Comparison of ENCODE assay signal across 20 cellular contexts in genomic region chr1:160092366-160093068, GRCh38. TPM values are rescaled to one million over a fixed set of nuclear protein-coding genes. Genes with fewer than 3 reads are reported as not detected.
"Had no signal": no experiment of that assay in that cellular context is flagged by ENCODE, and none has a peak within 500 bp of the region (broad histone marks: within the 10 kb centered on the region; RNA-seq: fewer than 3 reads in every experiment).

No MANE protein-coding gene starts in this region.

- FAIRE-seq: kidney had no signal

- ATAC-seq: activated CD8-positive, alpha-beta memory T cell treated with anti-CD3 and anti-CD28 coated beads, Interleukin-2, amount 10 ng/mL, durations not matched to agents 7 days and 5 days; activated naive CD8-positive, alpha-beta T cell treated with anti-CD3 and anti-CD28 coated beads, Interleukin-2, amount 50 U/mL, for 24 hours; natural killer cell treated with Interleukin-12 subunit alpha and Interleukin-12 subunit beta and Interleukin-15 and Interleukin-18, amount 100 ng/mL, for 72 hours had no signal

- H3K27ac Mint-ChIP-seq: activated CD8-positive, alpha-beta memory T cell treated with anti-CD3 and anti-CD28 coated beads, Interleukin-2, amount 10 ng/mL, durations not matched to agents 7 days and 5 days; activated naive CD4-positive, alpha-beta T cell treated with anti-CD3 and anti-CD28 coated beads for 36 hours; activated naive CD8-positive, alpha-beta T cell treated with anti-CD3 and anti-CD28 coated beads, Interleukin-2, amount 50 U/mL, for 24 hours; activated T-helper 2 cell treated with anti-CD3 and anti-CD28 coated beads, Interferon-gamma antibody, Interleukin-2, Interleukin-4, amounts not matched to agents 10 μg/mL and 5 μg/mL and 100 μg/mL, durations not matched to agents 14 hours and 24 hours and 36 hours; memory B cell; natural killer cell treated with Interleukin-12 subunit alpha and Interleukin-12 subunit beta and Interleukin-15 and Interleukin-18, amount 100 ng/mL, for 72 hours; T-helper 1 cell treated with Interleukin-12 subunit alpha and Interleukin-12 subunit beta and Interleukin-4 antibody, amounts not matched to agents 30 μg/mL and 1 μg/mL, for 36 hours had no signal

- DNase-seq: activated CD4-positive, alpha-beta T cell treated with anti-CD3 and anti-CD28 coated beads, Interleukin-2, amount 50 U/mL, for 48 hours; activated CD8-positive, alpha-beta memory T cell treated with anti-CD3 and anti-CD28 coated beads, Interleukin-2, amount 10 ng/mL, durations not matched to agents 7 days and 5 days; activated naive CD4-positive, alpha-beta T cell treated with anti-CD3 and anti-CD28 coated beads for 36 hours; activated naive CD8-positive, alpha-beta T cell treated with anti-CD3 and anti-CD28 coated beads, Interleukin-2, amount 50 U/mL, for 24 hours; activated T-cell treated with anti-CD3 and anti-CD28 coated beads, Interleukin-2, amount 50 U/mL, for 1 hour; colonic mucosa; effector CD4-positive, alpha-beta T cell; kidney; left ventricle myocardium inferior; sigmoid colon; stimulated activated CD4-positive, alpha-beta T cell treated with anti-CD3 and anti-CD28 coated beads, Interleukin-1b, Interleukin-23, amount 100 ng/mL, for 48 hours; transverse colon; WERI-Rb-1 had no signal

- H3K9me3 Mint-ChIP-seq: activated naive CD4-positive, alpha-beta T cell treated with anti-CD3 and anti-CD28 coated beads for 36 hours; activated naive CD8-positive, alpha-beta T cell treated with anti-CD3 and anti-CD28 coated beads, Interleukin-2, amount 50 U/mL, for 24 hours; activated T-helper 2 cell treated with anti-CD3 and anti-CD28 coated beads, Interferon-gamma antibody, Interleukin-2, Interleukin-4, amounts not matched to agents 10 μg/mL and 5 μg/mL and 100 μg/mL, durations not matched to agents 14 hours and 24 hours and 36 hours; memory B cell; natural killer cell treated with Interleukin-12 subunit alpha and Interleukin-12 subunit beta and Interleukin-15 and Interleukin-18, amount 100 ng/mL, for 72 hours; T-helper 1 cell treated with Interleukin-12 subunit alpha and Interleukin-12 subunit beta and Interleukin-4 antibody, amounts not matched to agents 30 μg/mL and 1 μg/mL, for 36 hours had no signal

- H3K4me3 ChIP-seq: colonic mucosa, esophagus muscularis mucosa, left ventricle myocardium inferior, sigmoid colon, transverse colon had no signal

- H3K9me3 ChIP-seq: colonic mucosa, esophagus muscularis mucosa, left ventricle myocardium inferior, sigmoid colon, transverse colon had no signal

- H3K4me3 Mint-ChIP-seq: activated CD8-positive, alpha-beta memory T cell treated with anti-CD3 and anti-CD28 coated beads, Interleukin-2, amount 10 ng/mL, durations not matched to agents 7 days and 5 days; activated naive CD4-positive, alpha-beta T cell treated with anti-CD3 and anti-CD28 coated beads for 36 hours; activated naive CD8-positive, alpha-beta T cell treated with anti-CD3 and anti-CD28 coated beads, Interleukin-2, amount 50 U/mL, for 24 hours; memory B cell; natural killer cell treated with Interleukin-12 subunit alpha and Interleukin-12 subunit beta and Interleukin-15 and Interleukin-18, amount 100 ng/mL, for 72 hours; T-helper 1 cell treated with Interleukin-12 subunit alpha and Interleukin-12 subunit beta and Interleukin-4 antibody, amounts not matched to agents 30 μg/mL and 1 μg/mL, for 36 hours had no signal

- H3K27me3 ChIP-seq: colonic mucosa, esophagus muscularis mucosa, sigmoid colon, transverse colon had no signal

- H3K27ac ChIP-seq: colonic mucosa, esophagus muscularis mucosa, left ventricle myocardium inferior, sigmoid colon, WERI-Rb-1 had no signal

- H3K27me3 Mint-ChIP-seq: activated CD8-positive, alpha-beta memory T cell treated with anti-CD3 and anti-CD28 coated beads, Interleukin-2, amount 10 ng/mL, durations not matched to agents 7 days and 5 days; activated naive CD8-positive, alpha-beta T cell treated with anti-CD3 and anti-CD28 coated beads, Interleukin-2, amount 50 U/mL, for 24 hours; memory B cell; natural killer cell treated with Interleukin-12 subunit alpha and Interleukin-12 subunit beta and Interleukin-15 and Interleukin-18, amount 100 ng/mL, for 72 hours had no signal

RNA-seq across cellular contexts. Expression of gene KCNJ9, which starts 11.2 kb away (rescaled TPM):
- total RNA-seq: activated CD8-positive, alpha-beta memory T cell treated with anti-CD3 and anti-CD28 coated beads, Interleukin-2, amount 10 ng/mL, durations not matched to agents 7 days and 5 days; activated naive CD4-positive, alpha-beta T cell treated with anti-CD3 and anti-CD28 coated beads for 36 hours; activated T-helper 2 cell treated with anti-CD3 and anti-CD28 coated beads, Interferon-gamma antibody, Interleukin-2, Interleukin-4, amounts not matched to agents 10 μg/mL and 5 μg/mL and 100 μg/mL, durations not matched to agents 14 hours and 24 hours and 36 hours; cardiac septum; esophagus muscularis mucosa; kidney; natural killer cell treated with Interleukin-12 subunit alpha and Interleukin-12 subunit beta and Interleukin-15 and Interleukin-18, amount 100 ng/mL, for 72 hours; omental fat pad had no signal

RNA-seq across cellular contexts. Expression of gene KCNJ10, which starts 22.6 kb away (rescaled TPM):
- total RNA-seq: activated CD8-positive, alpha-beta memory T cell treated with anti-CD3 and anti-CD28 coated beads, Interleukin-2, amount 10 ng/mL, durations not matched to agents 7 days and 5 days; activated naive CD4-positive, alpha-beta T cell treated with anti-CD3 and anti-CD28 coated beads for 36 hours; activated T-helper 2 cell treated with anti-CD3 and anti-CD28 coated beads, Interferon-gamma antibody, Interleukin-2, Interleukin-4, amounts not matched to agents 10 μg/mL and 5 μg/mL and 100 μg/mL, durations not matched to agents 14 hours and 24 hours and 36 hours; left ventricle myocardium inferior; omental fat pad; transverse colon had no signal

RNA-seq across cellular contexts. Expression of gene ATP1A2, which starts 23.0 kb away (rescaled TPM):
- total RNA-seq: activated CD8-positive, alpha-beta memory T cell treated with anti-CD3 and anti-CD28 coated beads, Interleukin-2, amount 10 ng/mL, durations not matched to agents 7 days and 5 days; activated naive CD4-positive, alpha-beta T cell treated with anti-CD3 and anti-CD28 coated beads for 36 hours; activated T-helper 2 cell treated with anti-CD3 and anti-CD28 coated beads, Interferon-gamma antibody, Interleukin-2, Interleukin-4, amounts not matched to agents 10 μg/mL and 5 μg/mL and 100 μg/mL, durations not matched to agents 14 hours and 24 hours and 36 hours; natural killer cell treated with Interleukin-12 subunit alpha and Interleukin-12 subunit beta and Interleukin-15 and Interleukin-18, amount 100 ng/mL, for 72 hours had no signal

RNA-seq across cellular contexts. Expression of gene ATP1A4, which starts 58.9 kb away (rescaled TPM):
- total RNA-seq: activated naive CD4-positive, alpha-beta T cell treated with anti-CD3 and anti-CD28 coated beads for 36 hours; colonic mucosa; natural killer cell treated with Interleukin-12 subunit alpha and Interleukin-12 subunit beta and Interleukin-15 and Interleukin-18, amount 100 ng/mL, for 72 hours had no signal
